1 cellular context compared by ENCODE assay signal in the genomic region with DNA sequence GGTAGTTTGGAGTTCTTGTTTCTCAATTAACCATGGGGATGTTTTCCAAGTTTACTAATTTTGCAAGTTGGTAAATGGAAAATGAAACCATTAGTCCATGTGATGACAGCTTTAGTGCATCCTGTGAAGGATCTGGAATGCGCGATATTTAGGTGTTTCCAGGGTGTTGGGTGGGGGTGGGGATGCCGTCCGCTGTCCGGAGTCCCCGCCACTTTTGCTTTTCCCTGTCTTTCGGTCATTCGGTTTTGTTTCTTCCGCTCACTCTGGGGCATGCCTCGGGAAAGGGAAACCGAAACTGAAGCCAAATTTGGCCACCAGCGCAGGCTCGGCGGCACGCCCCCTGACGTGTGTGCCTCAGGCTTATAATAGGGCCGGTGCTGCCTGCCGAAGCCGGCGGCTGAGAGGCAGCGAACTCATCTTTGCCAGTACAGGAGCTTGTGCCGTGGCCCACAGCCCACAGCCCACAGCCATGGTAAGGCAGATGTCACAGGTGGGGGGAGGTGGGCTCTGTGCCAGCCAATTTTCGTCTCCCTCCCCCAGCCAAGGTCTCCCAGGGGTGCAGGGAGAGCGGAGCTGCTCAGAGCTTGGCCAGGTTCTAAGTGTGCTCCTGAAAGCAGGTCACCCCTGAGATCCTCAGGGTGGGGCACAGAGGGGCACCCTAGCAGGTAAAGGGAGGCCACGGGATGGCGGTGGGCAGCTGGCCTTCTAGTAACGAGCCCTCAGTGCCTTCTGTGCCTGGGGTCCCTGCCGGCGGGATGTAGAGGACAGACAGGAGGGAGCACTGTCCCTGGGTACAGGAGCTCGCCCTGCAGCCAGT.
TF ChIP-seq lines count a peak whose summit lies in the region.

ISG15 (plus strand) TSS at position 393 of the 817 bp plus-strand sequence; CDS start at position 470, 77 bp downstream.

TF ChIP-seq in GM12878, 131 proteins besides CTCF, POLR2A, EP300 and RAD21 (continued from another document and continues in another):
- peak; percentile 67 for TF ChIP-seq ZNF687 (IDR thresholded peaks at IDR 0.05)
- no peak for TF ChIP-seq PML (IDR thresholded peaks at IDR 0.05; ENCODE audit: low read length)
- TF ChIP-seq SMC3 (IDR thresholded peaks at IDR 0.05; ENCODE audit: borderline replicate concordance, low read length) = no peak
- TF ChIP-seq SMAD1 (IDR thresholded peaks at IDR 0.05; ENCODE audit: low read depth, partially characterized antibody) = peak; percentile 47
- no peak for TF ChIP-seq NFXL1 (IDR thresholded peaks at IDR 0.05; ENCODE audit: borderline replicate concordance)
- TF ChIP-seq CREB1 (IDR thresholded peaks at IDR 0.05; ENCODE audit: low read depth) = peak; percentile 78
- TF ChIP-seq POLR2AphosphoS5 (IDR thresholded peaks at IDR 0.05; ENCODE audit: low read length) = peak; percentile 95
- no peak for TF ChIP-seq SUPT20H (IDR thresholded peaks at IDR 0.05; ENCODE audit: borderline replicate concordance, control insufficient read depth, low read depth, low read length)
- peak; percentile 95; the same call in 1 of the 2 replicates for TF ChIP-seq STAT1 (conservative IDR thresholded peaks at IDR 0.05)
- no peak for TF ChIP-seq RBBP5 (conservative IDR thresholded peaks at IDR 0.05)
- no peak for TF ChIP-seq GABPA (IDR thresholded peaks at IDR 0.05; ENCODE audit: low read depth)
- no peak for TF ChIP-seq HDAC6 (IDR thresholded peaks at IDR 0.05; ENCODE audit: unreplicated experiment)
- TF ChIP-seq RAD51 (IDR thresholded peaks at IDR 0.05) = peak; percentile 59
- TF ChIP-seq JUND (IDR thresholded peaks at IDR 0.05; ENCODE audit: low read depth, low read length) = no peak; the same call in 1 of the 2 replicates
- TF ChIP-seq ZZZ3 (IDR thresholded peaks at IDR 0.05; ENCODE audit: control insufficient read depth, insufficient read length, low read depth) = no peak
- no peak for TF ChIP-seq ZNF274 (IDR thresholded peaks at IDR 0.05; ENCODE audit: insufficient read depth, insufficient read length)
- TF ChIP-seq RB1 (IDR thresholded peaks at IDR 0.05; ENCODE audit: borderline replicate concordance) = 0 out of 2 replicates have a peak, but pooled peaks have one; percentile 10
- TF ChIP-seq, protein P1, sequence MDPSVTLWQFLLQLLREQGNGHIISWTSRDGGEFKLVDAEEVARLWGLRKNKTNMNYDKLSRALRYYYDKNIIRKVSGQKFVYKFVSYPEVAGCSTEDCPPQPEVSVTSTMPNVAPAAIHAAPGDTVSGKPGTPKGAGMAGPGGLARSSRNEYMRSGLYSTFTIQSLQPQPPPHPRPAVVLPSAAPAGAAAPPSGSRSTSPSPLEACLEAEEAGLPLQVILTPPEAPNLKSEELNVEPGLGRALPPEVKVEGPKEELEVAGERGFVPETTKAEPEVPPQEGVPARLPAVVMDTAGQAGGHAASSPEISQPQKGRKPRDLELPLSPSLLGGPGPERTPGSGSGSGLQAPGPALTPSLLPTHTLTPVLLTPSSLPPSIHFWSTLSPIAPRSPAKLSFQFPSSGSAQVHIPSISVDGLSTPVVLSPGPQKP (IDR thresholded peaks at IDR 0.05; ENCODE audit: low read depth, low read length) = peak; percentile 43; the same call in 1 of the 2 replicates
- peak; percentile 54; the same call in 1 of the 2 replicates for TF ChIP-seq HCFC1 (IDR thresholded peaks at IDR 0.05; ENCODE audit: low read length)
- no peak for TF ChIP-seq HSF1 (IDR thresholded peaks at IDR 0.05; ENCODE audit: low read depth, low read length)
- no peak for TF ChIP-seq USF1 (IDR thresholded peaks at IDR 0.05; ENCODE audit: borderline replicate concordance, extremely low read length, insufficient read depth, low read depth, low read length)
- peak; percentile 71 for TF ChIP-seq DPF2 (IDR thresholded peaks at IDR 0.05)
- peak; percentile 46; the same call in 1 of the 2 replicates for TF ChIP-seq TBL1XR1 (IDR thresholded peaks at IDR 0.05; ENCODE audit: low read depth, low read length)
- TF ChIP-seq MXI1 (IDR thresholded peaks at IDR 0.05; ENCODE audit: low read depth, low read length) = peak; percentile 90
- TF ChIP-seq NR2C2 (IDR thresholded peaks at IDR 0.05; ENCODE audit: borderline replicate concordance, control insufficient read depth, insufficient read length, low read depth) = no peak
- TF ChIP-seq IKZF1 (conservative IDR thresholded peaks at IDR 0.05) = peak; percentile 93
- peak; percentile 84 for TF ChIP-seq ATF7 (IDR thresholded peaks at IDR 0.05; ENCODE audit: low read depth)
- TF ChIP-seq MLLT1 (IDR thresholded peaks at IDR 0.05) = peak; percentile 56
- 0 out of 2 replicates have a peak, but pooled peaks have one; percentile 52 for TF ChIP-seq GATAD2B (conservative IDR thresholded peaks at IDR 0.05; ENCODE audit: low read depth)
- peak; percentile 79 for TF ChIP-seq EED (IDR thresholded peaks at IDR 0.05; ENCODE audit: low read depth)
- peak; percentile 74; the same call in 1 of the 3 replicates for TF ChIP-seq POU2F2 (IDR thresholded peaks at IDR 0.05; ENCODE audit: borderline replicate concordance, low read depth, low read length)
- peak; percentile 60; the same call in 1 of the 2 replicates for TF ChIP-seq NKRF (conservative IDR thresholded peaks at IDR 0.05)
- no peak for TF ChIP-seq BCLAF1 (IDR thresholded peaks at IDR 0.05)
- peak; percentile 83 to 92; a peak in 3 of 4 replicates for TF ChIP-seq BHLHE40 (IDR thresholded peaks at IDR 0.05; ENCODE audit: borderline replicate concordance in 1 of 2, low read depth in 2 of 2, low read length in 1 of 2)
- peak; percentile 77 for TF ChIP-seq RELB (IDR thresholded peaks at IDR 0.05; ENCODE audit: low read depth)
- TF ChIP-seq NFIC (IDR thresholded peaks at IDR 0.05; ENCODE audit: low read depth, low read length) = no peak
- no peak for TF ChIP-seq IRF5 (IDR thresholded peaks at IDR 0.05; ENCODE audit: borderline replicate concordance)
- TF ChIP-seq, protein P2, sequence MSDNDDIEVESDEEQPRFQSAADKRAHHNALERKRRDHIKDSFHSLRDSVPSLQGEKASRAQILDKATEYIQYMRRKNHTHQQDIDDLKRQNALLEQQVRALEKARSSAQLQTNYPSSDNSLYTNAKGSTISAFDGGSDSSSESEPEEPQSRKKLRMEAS (IDR thresholded peaks at IDR 0.05; ENCODE audit: low read depth, low read length) = peak; percentile 72; the same call in 1 of the 2 replicates
